In the genomic region with DNA sequence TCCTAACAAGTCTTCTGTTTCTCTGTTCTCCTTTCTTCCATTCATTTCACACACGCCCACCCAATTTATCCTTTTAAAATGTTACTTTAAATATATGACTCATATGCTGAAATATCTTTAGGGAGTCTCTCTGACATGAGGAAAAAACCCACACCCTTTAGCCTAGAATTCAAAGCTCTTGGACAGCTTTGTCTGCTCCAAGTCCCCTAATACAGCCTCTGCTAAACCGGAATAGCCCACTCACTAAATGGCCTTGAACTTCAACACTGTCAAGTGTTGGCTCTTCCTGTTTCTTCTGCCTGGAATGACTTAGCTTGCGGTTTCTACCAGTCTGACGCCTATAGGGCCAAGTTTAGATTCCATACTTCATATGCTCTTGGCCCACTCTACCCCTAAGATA, we compare ENCODE assay signal across 8 cellular contexts. TPM values are rescaled to one million over a fixed set of nuclear protein-coding genes. Genes with fewer than 3 reads are reported as not detected.
DNase-seq lines count a peak whose midpoint lies in the region; ATAC-seq and TF ChIP-seq lines count a peak whose summit lies in the region.

No MANE protein-coding gene starts in this region.

- intact Hi-C loops in gastrocnemius medialis (cut with DNase I; ENCODE audit: low total_unique reads), result no loop called here

- no peak overlapping the region for H3K27ac ChIP-seq in BLaER1 treated with 17β-estradiol and CSF1 and Interleukin-3, amounts not matched to agents 10 nM and 100 nM
- H3K27ac ChIP-seq in gastrocnemius medialis, result no peak overlapping the region

- peaks cover 2% of the 10 kb centered on the region for H3K36me3 Mint-ChIP-seq in activated naive CD8-positive, alpha-beta T cell

- no peak overlapping the region for H3K4me3 ChIP-seq in BLaER1 treated with 17β-estradiol and CSF1 and Interleukin-3, amounts not matched to agents 10 nM and 100 nM
- H3K4me3 ChIP-seq in gastrocnemius medialis, result no peak overlapping the region

- peak overlapping the region; percentile 39 to 96 (median 58) for H3K4me2 ChIP-seq in BLaER1 treated with 17β-estradiol and CSF1 and Interleukin-3, amounts not matched to agents 10 nM and 100 nM

- in situ Hi-C loops in gastrocnemius medialis (cut with MboI; ENCODE audit: low sequenced_read_pairs in 4 of 4), result no loop called here

- H3K4me1 Mint-ChIP-seq in activated naive CD8-positive, alpha-beta T cell (ENCODE audit: low read depth), result peaks cover 77% of the 10 kb centered on the region
- peaks cover 69% of the 10 kb centered on the region for H3K4me1 Mint-ChIP-seq in stimulated activated naive CD8-positive, alpha-beta T cell treated with anti-CD3 and anti-CD28 coated beads, Interleukin-15, amount 100 ng/mL, for 72 hours

- peak overlapping the region; percentile 100 for H3K27ac Mint-ChIP-seq in activated naive CD8-positive, alpha-beta T cell
- H3K27ac Mint-ChIP-seq in stimulated activated naive CD8-positive, alpha-beta T cell treated with anti-CD3 and anti-CD28 coated beads, Interleukin-15, amount 100 ng/mL, for 72 hours, result peak overlapping the region; percentile 56 to 75

- no peak for TF ChIP-seq POLR2A in gastrocnemius medialis (IDR thresholded peaks at IDR 0.05)

- no peaks in the 10 kb centered on the region for H3K27me3 ChIP-seq in BLaER1 treated with 17β-estradiol and CSF1 and Interleukin-3, amounts not matched to agents 10 nM and 100 nM
- peaks cover 0 to 4% (median 0%) of the 10 kb centered on the region in 3 donors for H3K27me3 ChIP-seq in gastrocnemius medialis

- no peaks in the 10 kb centered on the region for H4K20me1 ChIP-seq in BLaER1 treated with 17β-estradiol and CSF1 and Interleukin-3, amounts not matched to agents 10 nM and 100 nM

- DNase-seq in stimulated activated naive CD8-positive, alpha-beta T cell treated with anti-CD3 and anti-CD28 coated beads, Interleukin-15, amount 100 ng/mL, for 72 hours, result no peak
- DNase-seq in gastrocnemius medialis, result no peak
- no peak for DNase-seq in NCI-H446 (lab: John Stamatoyannopoulos, UW)
- no peak for DNase-seq in stimulated activated CD4-positive, alpha-beta T cell treated with anti-CD3 and anti-CD28 coated beads, Interleukin-2, amount 100 ng/mL, for 48 hours

- peak overlapping the region; percentile 84 for H3K4me3 Mint-ChIP-seq in activated naive CD8-positive, alpha-beta T cell
- H3K4me3 Mint-ChIP-seq in stimulated activated naive CD8-positive, alpha-beta T cell treated with anti-CD3 and anti-CD28 coated beads, Interleukin-15, amount 100 ng/mL, for 72 hours, result peak overlapping the region; percentile 21 to 83

- no peaks in the 10 kb centered on the region for H3K9me3 ChIP-seq in BLaER1 treated with 17β-estradiol and CSF1 and Interleukin-3, amounts not matched to agents 10 nM and 100 nM (replicated peaks in 1 of 11)
- H3K9me3 ChIP-seq in gastrocnemius medialis, result no peaks in the 10 kb centered on the region

- H3K4me1 ChIP-seq in BLaER1 treated with 17β-estradiol and CSF1 and Interleukin-3, amounts not matched to agents 10 nM and 100 nM, result peaks cover 39 to 55% (median 46%) of the 10 kb centered on the region in 10 experiments
- no peaks in the 10 kb centered on the region for H3K4me1 ChIP-seq in gastrocnemius medialis

- no peak overlapping the region for H3K9ac ChIP-seq in BLaER1 treated with 17β-estradiol and CSF1 and Interleukin-3, amounts not matched to agents 10 nM and 100 nM

- ATAC-seq in GM21447 (IDR thresholded peaks at IDR 0.05; ENCODE audit: unreplicated experiment) (peak; percentile 33), HG03571 (IDR thresholded peaks at IDR 0.05; ENCODE audit: unreplicated experiment) (peak; percentile 31), gastrocnemius medialis (no peak)
- no peak for ATAC-seq in stimulated activated naive CD8-positive, alpha-beta T cell treated with anti-CD3 and anti-CD28 coated beads, Interleukin-15, amount 100 ng/mL, for 72 hours

- H3K27me3 Mint-ChIP-seq in activated naive CD8-positive, alpha-beta T cell, result no peaks in the 10 kb centered on the region
- no peaks in the 10 kb centered on the region for H3K27me3 Mint-ChIP-seq in stimulated activated naive CD8-positive, alpha-beta T cell treated with anti-CD3 and anti-CD28 coated beads, Interleukin-15, amount 100 ng/mL, for 72 hours

- H3K36me3 ChIP-seq in BLaER1 treated with 17β-estradiol and CSF1 and Interleukin-3, amounts not matched to agents 10 nM and 100 nM, result no peaks in the 10 kb centered on the region
- no peaks in the 10 kb centered on the region for H3K36me3 ChIP-seq in gastrocnemius medialis

- H3K9me3 Mint-ChIP-seq in activated naive CD8-positive, alpha-beta T cell (ENCODE audit: low read depth), result peaks cover 4% of the 10 kb centered on the region
- H3K9me3 Mint-ChIP-seq in stimulated activated naive CD8-positive, alpha-beta T cell treated with anti-CD3 and anti-CD28 coated beads, Interleukin-15, amount 100 ng/mL, for 72 hours, result peaks cover 0 to 5% of the 10 kb centered on the region in 2 donors

- TF ChIP-seq CTCF in gastrocnemius medialis (IDR thresholded peaks at IDR 0.05 in 4 of 5, conservative IDR thresholded peaks at IDR 0.05 in 1 of 5), result no peak

RNA-seq across cellular contexts. Expression of gene CD96, which starts 3.3 kb away (rescaled TPM):
- under 1 TPM in 1 of 4 donors, not detected in 3; 0.85 TPM for total RNA-seq in gastrocnemius medialis

RNA-seq across cellular contexts. Expression of gene ZBED2, which starts 56.5 kb away (rescaled TPM):
- total RNA-seq in gastrocnemius medialis, result not detected

Comparison
In these comparisons a context has a peak if more than half of its experiments do, and no peak if none do; other contexts are left out.
1. ATAC-seq: peak in GM21447 (single experiment) and HG03571 (single experiment); none in stimulated activated naive CD8-positive, alpha-beta T cell treated with anti-CD3 and anti-CD28 coated beads, Interleukin-15, amount 100 ng/mL, for 72 hours (single experiment) and gastrocnemius medialis (0 of 2).